In the genomic region with DNA sequence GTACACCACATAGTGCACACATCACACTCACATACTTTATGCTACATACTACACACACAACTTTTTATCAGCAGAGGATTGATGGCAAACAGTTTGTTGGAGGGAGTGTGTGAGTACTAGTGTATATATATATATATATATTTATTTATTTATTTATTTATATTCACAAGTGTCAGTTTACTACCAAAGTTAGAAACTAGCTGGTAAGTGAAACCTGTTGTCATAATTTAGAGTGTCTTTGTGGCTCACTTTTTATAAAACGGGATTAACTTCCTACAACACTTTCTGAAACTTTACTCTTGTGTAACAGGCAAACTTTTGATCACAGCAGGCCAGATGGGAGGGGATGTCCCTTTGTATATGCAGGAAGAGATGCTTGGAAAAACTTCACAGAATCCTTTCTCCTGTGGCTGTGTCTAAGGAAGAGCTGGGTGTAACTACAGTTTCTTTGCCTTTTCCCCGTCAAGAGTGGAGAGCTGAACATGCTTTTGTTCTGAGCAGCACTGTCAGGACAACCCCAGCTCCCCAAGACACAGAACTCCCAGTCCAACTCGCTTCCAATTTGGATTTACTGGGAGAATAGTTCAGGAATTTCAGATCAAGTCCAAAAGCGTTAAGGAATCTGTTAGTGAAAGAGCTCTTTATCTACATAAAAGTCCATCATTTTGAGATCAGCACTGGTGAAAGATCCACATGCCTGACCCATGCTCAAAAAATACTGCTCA, we compare ENCODE assay signal across 8 cellular contexts. TPM values are rescaled to one million over a fixed set of nuclear protein-coding genes. Genes with fewer than 3 reads are reported as not detected.
DNase-seq lines count a peak whose midpoint lies in the region; ATAC-seq and TF ChIP-seq lines count a peak whose summit lies in the region.

No MANE protein-coding gene starts in this region.

- H2AFZ ChIP-seq in DND-41 (ENCODE audit: low read depth, low read length) (peak overlapping the region; percentile 74), neuronal stem cell (ENCODE audit: low read length) (peak overlapping the region; percentile 100)

- no peak overlapping the region for H4K91ac ChIP-seq in neuronal stem cell (ENCODE audit: low read depth, low read length, poor library complexity)

- H2BK12ac ChIP-seq in neuronal stem cell (ENCODE audit: low read length), result no peak overlapping the region

- H3K79me1 ChIP-seq in neuronal stem cell (ENCODE audit: low read depth, low read length), result no peaks in the 10 kb centered on the region

- TF ChIP-seq CTCF in DND-41 (IDR thresholded peaks at IDR 0.05; ENCODE audit: borderline replicate concordance, extremely low read depth, low read length, poor library complexity, severe bottlenecking), result no peak
- no peak for TF ChIP-seq CTCF in NB4 (IDR thresholded peaks at IDR 0.05; ENCODE audit: low read depth, low read length)
- TF ChIP-seq CTCF in WERI-Rb-1 (IDR thresholded peaks at IDR 0.05; ENCODE audit: low read depth, low read length), result no peak

- H2AK5ac ChIP-seq in neuronal stem cell (ENCODE audit: low read depth, low read length), result no peak overlapping the region

- WGBS in neuronal stem cell (ENCODE audit: extremely low coverage in 2 of 2, insufficient read length in 2 of 2, insufficient replicate concordance in 1 of 2), 2 donors, result no CpG with 5 or more reads among the region's 4 CpGs

- H3K9ac ChIP-seq in DND-41 (ENCODE audit: low read depth, low read length) (peak overlapping the region; percentile 69; the same call in 1 of the 2 replicates), duodenal mucosa (ENCODE audit: low read depth in 1 of 2, low read length in 2 of 2) (peak overlapping the region; percentile 90 to 92), neuronal stem cell (ENCODE audit: low read depth, low read length, poor library complexity) (no peak overlapping the region)

- no peak overlapping the region for H2BK5ac ChIP-seq in neuronal stem cell (ENCODE audit: low read length)

- H3K27me3 ChIP-seq in DND-41 (ENCODE audit: insufficient read depth, low read length, poor library complexity), result no peaks in the 10 kb centered on the region
- no peaks in the 10 kb centered on the region for H3K27me3 ChIP-seq in duodenal mucosa (ENCODE audit: control insufficient read depth in 1 of 2, insufficient read depth in 2 of 2, low read length in 2 of 2)
- H3K27me3 ChIP-seq in neuronal stem cell (ENCODE audit: control insufficient read depth in 3 of 3, insufficient read depth in 3 of 3, low read depth in 1 of 3, low read length in 3 of 3), result no peaks in the 10 kb centered on the region
- H3K27me3 ChIP-seq in WERI-Rb-1 (ENCODE audit: insufficient read depth, low read depth, severe bottlenecking), result no peaks in the 10 kb centered on the region

- no peak for TF ChIP-seq POLR2A in NB4 (IDR thresholded peaks at IDR 0.05; ENCODE audit: extremely low read depth, insufficient read length)

- no peak overlapping the region for H3K14ac ChIP-seq in neuronal stem cell (ENCODE audit: low read length)

- H4K8ac ChIP-seq in neuronal stem cell (ENCODE audit: low read depth, low read length), result no peak overlapping the region

- no peak overlapping the region for H2BK15ac ChIP-seq in neuronal stem cell (ENCODE audit: low read length)

- peak overlapping the region; percentile 89 for H3K4me2 ChIP-seq in DND-41 (ENCODE audit: insufficient read depth, low read length)
- H3K4me2 ChIP-seq in neuronal stem cell (ENCODE audit: insufficient read depth, low read length, poor library complexity, severe bottlenecking), result no peak overlapping the region

- H4K20me1 ChIP-seq in DND-41 (ENCODE audit: insufficient read depth, low read length), result no peaks in the 10 kb centered on the region

- DNase-seq in DND-41 (no peak), NB4 (ENCODE audit: low read depth) (no peak), neuronal stem cell (ENCODE audit: low spot score) (no peak), WERI-Rb-1 (no peak), HuH-7.5 (ENCODE audit: low spot score) (no peak), NCI-H1105 treated with DMSO at 0.1 percent for 48 hours (lab: John Stamatoyannopoulos, UW) (no peak)

- H2BK120ac ChIP-seq in neuronal stem cell (ENCODE audit: low read depth, low read length), result no peak overlapping the region

- H3K4me1 ChIP-seq in DND-41 (ENCODE audit: insufficient read depth, low read length), result peaks cover 68% of the 10 kb centered on the region
- H3K4me1 ChIP-seq in duodenal mucosa (ENCODE audit: control insufficient read depth in 1 of 2, insufficient read depth in 2 of 2, low read length in 2 of 2), result peaks cover 28 to 33% of the 10 kb centered on the region in 2 donors
- peaks cover 12 to 26% of the 10 kb centered on the region in 2 donors for H3K4me1 ChIP-seq in neuronal stem cell (ENCODE audit: control insufficient read depth in 2 of 2, insufficient read depth in 1 of 2, low read depth in 1 of 2, low read length in 2 of 2)

- H3K9me3 ChIP-seq in DND-41 (ENCODE audit: insufficient read depth, low read length, severe bottlenecking), result peaks cover 5% of the 10 kb centered on the region
- peaks cover 3 to 8% of the 10 kb centered on the region in 2 donors for H3K9me3 ChIP-seq in duodenal mucosa (ENCODE audit: control insufficient read depth in 1 of 2, low read length in 2 of 2)
- H3K9me3 ChIP-seq in neuronal stem cell (replicated peaks in 1 of 2; ENCODE audit: control insufficient read depth in 2 of 2, insufficient read depth in 1 of 2, low read depth in 1 of 2, low read length in 2 of 2), result peaks cover 0 to 7% of the 10 kb centered on the region in 2 donors
- no peaks in the 10 kb centered on the region for H3K9me3 ChIP-seq in WERI-Rb-1 (ENCODE audit: severe bottlenecking)

- H3K27ac ChIP-seq in DND-41 (ENCODE audit: low read length) (peak overlapping the region; percentile 97), duodenal mucosa (ENCODE audit: low read depth, low read length) (peak overlapping the region; percentile 84), neuronal stem cell (replicated peaks; ENCODE audit: low read length) (no peak overlapping the region), WERI-Rb-1 (no peak overlapping the region)

- no peak overlapping the region for H3K18ac ChIP-seq in neuronal stem cell (ENCODE audit: low read length)

- no peaks in the 10 kb centered on the region for H3K36me3 ChIP-seq in DND-41 (ENCODE audit: insufficient read depth, low read length)
- H3K36me3 ChIP-seq in duodenal mucosa (ENCODE audit: control insufficient read depth in 1 of 2, insufficient read depth in 2 of 2, low read length in 2 of 2), result no peaks in the 10 kb centered on the region
- H3K36me3 ChIP-seq in neuronal stem cell (replicated peaks in 1 of 2; ENCODE audit: control insufficient read depth in 2 of 2, insufficient read depth in 2 of 2, low read length in 2 of 2), result no peaks in the 10 kb centered on the region
- no peaks in the 10 kb centered on the region for H3K36me3 ChIP-seq in WERI-Rb-1

- no peak for ATAC-seq in DND-41 (ENCODE audit: insufficient read depth, low read depth)
- ATAC-seq in HG03442 (IDR thresholded peaks at IDR 0.05; ENCODE audit: unreplicated experiment), result no peak

- H3K4me3 ChIP-seq in DND-41 (ENCODE audit: low read depth in 1 of 2, low read length in 2 of 2) (peak overlapping the region in 1 of 2 experiments; percentile 74; a peak in 3 of 4 replicates), NB4 (ENCODE audit: low read depth, low read length) (peak overlapping the region; percentile 83), duodenal mucosa (ENCODE audit: low read depth in 1 of 2, low read length in 2 of 2) (peak overlapping the region; percentile 92 to 93), neuronal stem cell (ENCODE audit: low read length in 2 of 2) (peak overlapping the region in 1 of 2 donors; percentile 90), WERI-Rb-1 (ENCODE audit: low read depth, low read length) (no peak overlapping the region; the same call in 1 of the 2 replicates)

- H3K4ac ChIP-seq in neuronal stem cell (ENCODE audit: low read length), result no peak overlapping the region

- no peak overlapping the region for H3K23ac ChIP-seq in neuronal stem cell (ENCODE audit: low read depth, low read length, poor library complexity)

- H3K79me2 ChIP-seq in DND-41 (ENCODE audit: insufficient read depth, low read length), result no peaks in the 10 kb centered on the region

RNA-seq across cellular contexts. Expression of gene SAMD13, which starts 1.8 kb away (rescaled TPM):
- polyA plus RNA-seq in neuronal stem cell (2013, experiment 1 of 2), result 2.6 TPM
- polyA plus RNA-seq in neuronal stem cell (2013, experiment 2 of 2), result 2.7 TPM

Comparison
In these comparisons a context has a peak if more than half of its experiments do, and no peak if none do; other contexts are left out.
1. H3K27ac ChIP-seq: peak in DND-41 (single experiment) and duodenal mucosa (single experiment); none in neuronal stem cell (single experiment) and WERI-Rb-1 (single experiment).